In genomic region chr12:69331846-69332684, GRCh38 we compare ENCODE assay signal across 1 cellular context.
TF ChIP-seq lines count a peak whose summit lies in the region.

No MANE protein-coding gene starts in this region.

TF ChIP-seq in HepG2, 621 proteins besides CTCF, POLR2A, EP300 and RAD21 (continued from another document and continues in another):
- TF ChIP-seq, protein P1, sequence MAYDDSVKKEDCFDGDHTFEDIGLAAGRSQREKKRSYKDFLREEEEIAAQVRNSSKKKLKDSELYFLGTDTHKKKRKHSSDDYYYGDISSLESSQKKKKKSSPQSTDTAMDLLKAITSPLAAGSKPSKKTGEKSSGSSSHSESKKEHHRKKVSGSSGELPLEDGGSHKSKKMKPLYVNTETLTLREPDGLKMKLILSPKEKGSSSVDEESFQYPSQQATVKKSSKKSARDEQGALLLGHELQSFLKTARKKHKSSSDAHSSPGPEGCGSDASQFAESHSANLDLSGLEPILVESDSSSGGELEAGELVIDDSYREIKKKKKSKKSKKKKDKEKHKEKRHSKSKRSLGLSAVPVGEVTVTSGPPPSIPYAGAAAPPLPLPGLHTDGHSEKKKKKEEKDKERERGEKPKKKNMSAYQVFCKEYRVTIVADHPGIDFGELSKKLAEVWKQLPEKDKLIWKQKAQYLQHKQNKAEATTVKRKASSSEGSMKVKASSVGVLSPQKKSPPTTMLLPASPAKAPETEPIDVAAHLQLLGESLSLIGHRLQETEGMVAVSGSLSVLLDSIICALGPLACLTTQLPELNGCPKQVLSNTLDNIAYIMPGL (CRISPR knock-in tag; IDR thresholded peaks at IDR 0.05; ENCODE audit: borderline replicate concordance in 1 of 2, low read depth in 1 of 2): peak in 1 of 2 experiments; percentile 41; a peak in 1 of 4 replicates
- TF ChIP-seq ZNF33A (CRISPR knock-in tag; IDR thresholded peaks at IDR 0.05; ENCODE audit: borderline replicate concordance): no peak
- TF ChIP-seq THAP11 (CRISPR knock-in tag; IDR thresholded peaks at IDR 0.05): no peak
- no peak for TF ChIP-seq SOX6 (IDR thresholded peaks at IDR 0.05)
- no peak for TF ChIP-seq SOX6 (CRISPR knock-in tag; IDR thresholded peaks at IDR 0.05)
- no peak for TF ChIP-seq FOXK2 (IDR thresholded peaks at IDR 0.05)
- no peak for TF ChIP-seq SP140L (CRISPR knock-in tag; IDR thresholded peaks at IDR 0.05; ENCODE audit: borderline replicate concordance)
- no peak for TF ChIP-seq JDP2 (CRISPR knock-in tag; IDR thresholded peaks at IDR 0.05; ENCODE audit: borderline replicate concordance)
- no peak for TF ChIP-seq CBFB (CRISPR knock-in tag; IDR thresholded peaks at IDR 0.05)
- TF ChIP-seq ZNF282 (IDR thresholded peaks at IDR 0.05; ENCODE audit: partially characterized antibody): no peak
- no peak for TF ChIP-seq ZFP90 (CRISPR knock-in tag; IDR thresholded peaks at IDR 0.05; ENCODE audit: borderline replicate concordance)
- no peak for TF ChIP-seq ZKSCAN5 (CRISPR knock-in tag; IDR thresholded peaks at IDR 0.05)
- TF ChIP-seq ZFP91 (CRISPR knock-in tag; IDR thresholded peaks at IDR 0.05; ENCODE audit: borderline replicate concordance): peak; percentile 39; the same call in 1 of the 2 replicates
- no peak for TF ChIP-seq ZNF782 (CRISPR knock-in tag; IDR thresholded peaks at IDR 0.05; ENCODE audit: borderline replicate concordance)
- TF ChIP-seq SRSF4 (IDR thresholded peaks at IDR 0.05; ENCODE audit: low read depth, low read length, poor library complexity, severe bottlenecking): no peak
- peak; percentile 16 for TF ChIP-seq CBX1 (IDR thresholded peaks at IDR 0.05; ENCODE audit: low read depth)
- no peak for TF ChIP-seq TBX2 (CRISPR knock-in tag; IDR thresholded peaks at IDR 0.05; ENCODE audit: borderline replicate concordance)
- TF ChIP-seq SYNCRIP (IDR thresholded peaks at IDR 0.05; ENCODE audit: insufficient read depth, low read depth, low read length): no peak
- TF ChIP-seq ZNF607 (CRISPR knock-in tag; IDR thresholded peaks at IDR 0.05; ENCODE audit: borderline replicate concordance): no peak
- TF ChIP-seq NAIF1 (CRISPR knock-in tag; IDR thresholded peaks at IDR 0.05; ENCODE audit: borderline replicate concordance): no peak
- no peak for TF ChIP-seq ZNF570 (CRISPR knock-in tag; IDR thresholded peaks at IDR 0.05; ENCODE audit: borderline replicate concordance)
- TF ChIP-seq ZBTB44 (CRISPR knock-in tag; IDR thresholded peaks at IDR 0.05): no peak
- no peak for TF ChIP-seq NCOA2 (CRISPR knock-in tag; IDR thresholded peaks at IDR 0.05)
- no peak for TF ChIP-seq FLYWCH1 (CRISPR knock-in tag; IDR thresholded peaks at IDR 0.05)
- no peak for TF ChIP-seq MXD4 (CRISPR knock-in tag; IDR thresholded peaks at IDR 0.05)
- no peak for TF ChIP-seq POGK (CRISPR knock-in tag; conservative IDR thresholded peaks at IDR 0.05)
- TF ChIP-seq ZNF598 (CRISPR knock-in tag; IDR thresholded peaks at IDR 0.05; ENCODE audit: borderline replicate concordance): no peak
- no peak for TF ChIP-seq ZFP41 (CRISPR knock-in tag; IDR thresholded peaks at IDR 0.05; ENCODE audit: borderline replicate concordance)
- TF ChIP-seq ZNF556 (CRISPR knock-in tag; IDR thresholded peaks at IDR 0.05; ENCODE audit: borderline replicate concordance): no peak
- TF ChIP-seq TOE1 (CRISPR knock-in tag; IDR thresholded peaks at IDR 0.05): no peak
- no peak for TF ChIP-seq MNT (IDR thresholded peaks at IDR 0.05)
- TF ChIP-seq MEIS1 (CRISPR knock-in tag; IDR thresholded peaks at IDR 0.05; ENCODE audit: borderline replicate concordance): no peak
- no peak for TF ChIP-seq KLF12 (CRISPR knock-in tag; IDR thresholded peaks at IDR 0.05; ENCODE audit: borderline replicate concordance)
- no peak for TF ChIP-seq HCFC1 (IDR thresholded peaks at IDR 0.05; ENCODE audit: low read depth, low read length)
- no peak for TF ChIP-seq NR2C2 (CRISPR knock-in tag; IDR thresholded peaks at IDR 0.05; ENCODE audit: borderline replicate concordance)
- TF ChIP-seq ZBED4 (CRISPR knock-in tag; IDR thresholded peaks at IDR 0.05; ENCODE audit: borderline replicate concordance): no peak
- TF ChIP-seq ZNF878 (CRISPR knock-in tag; IDR thresholded peaks at IDR 0.05): no peak
- TF ChIP-seq MED8 (CRISPR knock-in tag; IDR thresholded peaks at IDR 0.05; ENCODE audit: insufficient replicate concordance): no peak
- no peak for TF ChIP-seq DPF2 (CRISPR knock-in tag; IDR thresholded peaks at IDR 0.05; ENCODE audit: borderline replicate concordance, low read depth)
- TF ChIP-seq MTF1 (CRISPR knock-in tag; IDR thresholded peaks at IDR 0.05): 0 out of 2 replicates have a peak, but pooled peaks have one; percentile 49
- TF ChIP-seq ZNF235 (CRISPR knock-in tag; IDR thresholded peaks at IDR 0.05; ENCODE audit: borderline replicate concordance): no peak
- TF ChIP-seq, protein P2, sequence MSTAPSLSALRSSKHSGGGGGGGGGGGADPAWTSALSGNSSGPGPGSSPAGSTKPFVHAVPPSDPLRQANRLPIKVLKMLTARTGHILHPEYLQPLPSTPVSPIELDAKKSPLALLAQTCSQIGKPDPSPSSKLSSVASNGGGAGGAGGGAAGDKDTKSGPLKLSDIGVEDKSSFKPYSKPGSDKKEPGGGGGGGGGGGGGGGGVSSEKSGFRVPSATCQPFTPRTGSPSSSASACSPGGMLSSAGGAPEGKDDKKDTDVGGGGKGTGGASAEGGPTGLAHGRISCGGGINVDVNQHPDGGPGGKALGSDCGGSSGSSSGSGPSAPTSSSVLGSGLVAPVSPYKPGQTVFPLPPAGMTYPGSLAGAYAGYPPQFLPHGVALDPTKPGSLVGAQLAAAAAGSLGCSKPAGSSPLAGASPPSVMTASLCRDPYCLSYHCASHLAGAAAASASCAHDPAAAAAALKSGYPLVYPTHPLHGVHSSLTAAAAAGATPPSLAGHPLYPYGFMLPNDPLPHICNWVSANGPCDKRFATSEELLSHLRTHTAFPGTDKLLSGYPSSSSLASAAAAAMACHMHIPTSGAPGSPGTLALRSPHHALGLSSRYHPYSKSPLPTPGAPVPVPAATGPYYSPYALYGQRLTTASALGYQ (CRISPR knock-in tag; IDR thresholded peaks at IDR 0.05): no peak
- no peak for TF ChIP-seq ZBTB2 (CRISPR knock-in tag; IDR thresholded peaks at IDR 0.05; ENCODE audit: low read depth)
- no peak for TF ChIP-seq ZMAT3 (CRISPR knock-in tag; conservative IDR thresholded peaks at IDR 0.05)
- TF ChIP-seq RFXANK (CRISPR knock-in tag; IDR thresholded peaks at IDR 0.05): no peak
- TF ChIP-seq ZNF841 (CRISPR knock-in tag; IDR thresholded peaks at IDR 0.05; ENCODE audit: borderline replicate concordance): no peak
- TF ChIP-seq SP2 (CRISPR knock-in tag; IDR thresholded peaks at IDR 0.05): no peak
- TF ChIP-seq GFI1 (CRISPR knock-in tag; IDR thresholded peaks at IDR 0.05; ENCODE audit: borderline replicate concordance): no peak; the same call in 1 of the 2 replicates
- no peak for TF ChIP-seq ZNF746 (CRISPR knock-in tag; IDR thresholded peaks at IDR 0.05)
- TF ChIP-seq ZNF704 (CRISPR knock-in tag; IDR thresholded peaks at IDR 0.05; ENCODE audit: borderline replicate concordance): no peak
